Comparison of ENCODE assay signal across 12 cellular contexts in genomic region chr19:21084343-21084742, GRCh38. TPM values are rescaled to one million over a fixed set of nuclear protein-coding genes. Genes with fewer than 3 reads are reported as not detected.
A peak's percentile ranks its signal among the peaks of the same experiment; 100 is the strongest.
DNase-seq lines count a peak whose midpoint lies in the region; ATAC-seq and TF ChIP-seq lines count a peak whose summit lies in the region.
"Had no signal": no experiment of that assay in that cellular context is flagged by ENCODE, and none has a peak within 500 bp of the region (broad histone marks: within the 10 kb centered on the region; RNA-seq: fewer than 3 reads in every experiment).

No MANE protein-coding gene starts in this region.

- no peak overlapping the region for H3K27ac Mint-ChIP-seq in endodermal cell
- H3K27ac Mint-ChIP-seq: activated B cell treated with CpG ODN at 0.5 μM for 24 hours had no signal

- H3K4me1 Mint-ChIP-seq in endodermal cell: peaks cover 23% of the 10 kb centered on the region

- 92% methylated on average over 1 of the region's 1 CpG; no CpG with 5 or more reads in 1 of the 2 experiments for WGBS in endodermal cell (ENCODE audit: insufficient coverage in 1 of 2, insufficient read length in 1 of 2), 2 experiments

- H3K27me3 Mint-ChIP-seq in endodermal cell (ENCODE audit: insufficient read depth): no peaks in the 10 kb centered on the region
- H3K27me3 Mint-ChIP-seq: activated B cell treated with CpG ODN at 0.5 μM for 24 hours had no signal

- H3K9me3 ChIP-seq in endodermal cell (ENCODE audit: control insufficient read depth, low read length) (no peaks in the 10 kb centered on the region), WERI-Rb-1 (ENCODE audit: severe bottlenecking) (no peaks in the 10 kb centered on the region)
- H3K9me3 ChIP-seq: A549 had no signal

- peak overlapping the region; percentile 97 for H3K4me3 ChIP-seq in endodermal cell (ENCODE audit: low read length)
- H3K4me3 ChIP-seq in skeletal muscle cell (ENCODE audit: low read depth, low read length): no peak overlapping the region
- H3K4me3 ChIP-seq in WERI-Rb-1 (ENCODE audit: low read depth, low read length): no peak overlapping the region
- H3K4me3 ChIP-seq: A549, cardiac muscle cell had no signal

- DNase-seq in activated CD4-positive, CD25-positive, alpha-beta regulatory T cell treated with anti-CD3 and anti-CD28 coated beads, Interleukin-2, amount 50 U/mL, for 72 hours: no peak
- DNase-seq in M059J (ENCODE audit: low read depth) (peak; percentile 38), endodermal cell (no peak), skeletal muscle cell (ENCODE audit: low read depth) (peak; percentile 52), WERI-Rb-1 (no peak)
- DNase-seq in stimulated activated naive CD4-positive, alpha-beta T cell (lab: John Stamatoyannopoulos, UW): no peak
- DNase-seq: activated B cell treated with CpG ODN at 0.5 μM for 24 hours, occipital lobe had no signal

- no peak for TF ChIP-seq CTCF in endodermal cell (conservative IDR thresholded peaks at IDR 0.05)
- TF ChIP-seq CTCF in WERI-Rb-1 (IDR thresholded peaks at IDR 0.05; ENCODE audit: low read depth, low read length): no peak

- peaks cover 44% of the 10 kb centered on the region for H3K36me3 Mint-ChIP-seq in endodermal cell (ENCODE audit: low read depth)

- no peaks in the 10 kb centered on the region for H3K4me1 ChIP-seq in endodermal cell (ENCODE audit: control insufficient read depth, insufficient read depth, low read length)
- H3K4me1 ChIP-seq: A549 had no signal

- peak; percentile 51 to 53 for ATAC-seq in activated CD4-positive, CD25-positive, alpha-beta regulatory T cell treated with anti-CD3 and anti-CD28 coated beads, Interleukin-2, amount 50 U/mL, for 24 hours
- ATAC-seq in GM21447 (IDR thresholded peaks at IDR 0.05; ENCODE audit: unreplicated experiment): no peak
- ATAC-seq: A549 had no signal

- peaks cover 54% of the 10 kb centered on the region for H3K36me3 ChIP-seq in endodermal cell (ENCODE audit: control insufficient read depth, insufficient read depth, low read length)
- H3K36me3 ChIP-seq in WERI-Rb-1: no peaks in the 10 kb centered on the region; the same call in 1 of the 2 replicates
- H3K36me3 ChIP-seq: cardiac muscle cell had no signal

- no peaks in the 10 kb centered on the region for H3K9me3 Mint-ChIP-seq in endodermal cell
- H3K9me3 Mint-ChIP-seq: activated B cell treated with CpG ODN at 0.5 μM for 24 hours had no signal

- no peak overlapping the region for H3K9ac ChIP-seq in endodermal cell (ENCODE audit: extremely low read depth, low read length, poor library complexity, severe bottlenecking)

- H3K27ac ChIP-seq in endodermal cell (ENCODE audit: low read depth, low read length) (no peak overlapping the region), WERI-Rb-1 (no peak overlapping the region)
- H3K27ac ChIP-seq: A549 had no signal

- H3K4me3 Mint-ChIP-seq in endodermal cell: peak overlapping the region; percentile 99

- H3K27me3 ChIP-seq in endodermal cell (ENCODE audit: control insufficient read depth, insufficient read depth, low read length, poor library complexity, severe bottlenecking) (no peaks in the 10 kb centered on the region), WERI-Rb-1 (ENCODE audit: insufficient read depth, low read depth, severe bottlenecking) (no peaks in the 10 kb centered on the region)
- H3K27me3 ChIP-seq: cardiac muscle cell had no signal

RNA-seq across cellular contexts. Expression of gene ZNF714, which starts 2.3 kb away (rescaled TPM):
- 18.4 and 25.1 TPM in 2 replicates for total RNA-seq in M059J (2014; rRNA removed; shearing (Covaris generic))
- 10 to 100 TPM; 50.0 to 63.8 TPM for total RNA-seq in endodermal cell
- 31.6 TPM for polyA plus RNA-seq in endodermal cell (2013, experiment 1 of 2)
- 37.1 TPM for polyA plus RNA-seq in endodermal cell (2013, experiment 2 of 2)

RNA-seq across cellular contexts. Expression of gene ZNF431, which starts 57.5 kb away (rescaled TPM):
- 5.6 and 7.2 TPM in 2 replicates for total RNA-seq in M059J (2014; rRNA removed; shearing (Covaris generic))
- total RNA-seq in endodermal cell: 10 to 100 TPM; 34.6 to 39.0 TPM
- 18.1 TPM for polyA plus RNA-seq in endodermal cell (2013, experiment 1 of 2)
- 20.1 TPM for polyA plus RNA-seq in endodermal cell (2013, experiment 2 of 2)

Comparison
In these comparisons a context has a peak if more than half of its experiments do, and no peak if none do; other contexts are left out.
1. DNase-seq: peak in M059J (single experiment) and skeletal muscle cell (single experiment); none in activated CD4-positive, CD25-positive, alpha-beta regulatory T cell treated with anti-CD3 and anti-CD28 coated beads, Interleukin-2, amount 50 U/mL, for 72 hours (single experiment), endodermal cell (single experiment), stimulated activated naive CD4-positive, alpha-beta T cell (0 of 6) and WERI-Rb-1 (single experiment).